8 cellular contexts compared by ENCODE assay signal in genomic region chr7:133112976-133113375, GRCh38.
"Had no signal": no experiment of that assay in that cellular context is flagged by ENCODE, and none has a peak within 500 bp of the region (broad histone marks: within the 10 kb centered on the region; RNA-seq: fewer than 3 reads in every experiment).

No MANE protein-coding gene starts in this region.

- DNase-seq: GDM1, GF-D8 had no signal

- H3K4me3 ChIP-seq: GM12878 had no signal

- FAIRE-seq: G401.6, GM12878, GM12891, GM12892, GM18507, GM19239 had no signal

- ATAC-seq: GM12878 had no signal
